9 cellular contexts compared by ENCODE assay signal in the genomic region with DNA sequence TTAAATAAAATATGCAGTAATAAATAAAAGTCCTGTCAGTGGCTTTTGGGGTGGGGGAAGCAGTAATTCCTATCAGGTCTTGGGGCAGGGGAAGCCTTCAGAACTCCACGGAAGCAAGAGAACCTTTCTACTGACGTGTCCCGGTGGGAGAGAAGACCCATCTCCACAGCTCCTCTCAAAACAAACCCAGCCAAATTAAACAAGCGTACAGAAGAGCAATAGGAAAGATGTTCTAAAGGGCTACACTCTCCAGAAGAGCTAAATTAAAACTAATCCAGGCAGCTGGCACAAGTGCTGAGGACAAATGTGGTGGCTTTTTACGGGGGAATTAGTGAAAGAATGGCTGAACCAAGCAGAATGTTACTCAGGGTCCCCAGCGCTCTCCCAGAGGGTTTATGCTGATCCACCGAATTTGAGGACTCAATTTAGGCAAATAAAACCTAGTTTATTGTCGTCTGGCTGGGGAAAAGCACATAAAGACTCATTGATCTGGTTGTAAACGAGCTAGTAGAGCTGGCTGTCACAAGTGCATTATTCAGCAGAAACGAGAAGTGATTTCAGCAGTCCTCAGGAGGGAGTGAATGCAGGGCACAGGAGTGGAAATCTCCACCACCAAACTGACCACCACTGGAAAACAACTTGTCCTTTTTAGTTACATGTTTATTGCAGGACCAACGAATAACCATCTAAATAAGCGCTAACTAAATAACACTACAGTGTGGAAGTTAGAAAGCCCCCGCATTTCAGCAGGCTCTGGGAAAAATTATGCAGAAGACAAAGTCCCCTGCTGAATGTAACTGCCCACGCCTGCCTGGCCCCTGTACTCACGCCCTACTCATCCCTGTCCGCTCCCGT. TPM values are rescaled to one million over a fixed set of nuclear protein-coding genes. Genes with fewer than 3 reads are reported as not detected.
A peak's percentile ranks its signal among the peaks of the same experiment; 100 is the strongest.
DNase-seq lines count a peak whose midpoint lies in the region; FAIRE-seq and TF ChIP-seq lines count a peak whose summit lies in the region.
"Had no signal": no experiment of that assay in that cellular context is flagged by ENCODE, and none has a peak within 500 bp of the region (broad histone marks: within the 10 kb centered on the region; RNA-seq: fewer than 3 reads in every experiment).

No MANE protein-coding gene starts in this region.

- peak overlapping the region; percentile 88 for H2AFZ ChIP-seq in H1 (ENCODE audit: low read length)
- peak overlapping the region; percentile 46 for H2AFZ ChIP-seq in parathyroid adenoma

- H3K23me2 ChIP-seq in H1 (ENCODE audit: low read depth, low read length) = peaks cover 4% of the 10 kb centered on the region; the same call in 1 of the 2 replicates

- DNase-seq in Daoy (ENCODE audit: low read depth) (peak; percentile 30), NCI-H524 (lab: John Stamatoyannopoulos, UW) (peak; percentile 9 to 57), H1 (ENCODE audit: low read depth in 1 of 2, low spot score in 2 of 2) (no peak), UCSD-AML1 (lab: John Stamatoyannopoulos, UW; ENCODE audit: unreplicated experiment) (no peak), kidney tubule cell (ENCODE audit: low spot score) (no peak), glutamatergic neuron (no peak)
- no peak for DNase-seq in stimulated activated CD4-positive, alpha-beta T cell treated with anti-CD3 and anti-CD28 coated beads, Interleukin-15, amount 100 ng/mL, for 24 hours

- H3K9me3 Mint-ChIP-seq in glutamatergic neuron (ENCODE audit: unreplicated experiment) = no peaks in the 10 kb centered on the region

- H3K27ac ChIP-seq in H1 (ENCODE audit: low read depth, low read length) (no peak overlapping the region), parathyroid adenoma (no peak overlapping the region)

- H2BK120ac ChIP-seq in H1 (replicated peaks; ENCODE audit: low read depth, low read length) = no peak overlapping the region

- no peak for TF ChIP-seq EP300 in H1 (IDR thresholded peaks at IDR 0.05; ENCODE audit: borderline replicate concordance in 1 of 2, low read depth in 2 of 2, low read length in 2 of 2)

- no peak overlapping the region for H4K8ac ChIP-seq in H1 (ENCODE audit: extremely low read depth, insufficient read depth, low read length)

- H3K56ac ChIP-seq in H1 (replicated peaks; ENCODE audit: insufficient read length, low read depth, low read length) = no peak overlapping the region

- H3K14ac ChIP-seq in H1 (ENCODE audit: insufficient read length) = no peak overlapping the region

- no peak overlapping the region for H3K27ac Mint-ChIP-seq in glutamatergic neuron (ENCODE audit: unreplicated experiment)

- H3K36me3 ChIP-seq in H1 (ENCODE audit: control insufficient read depth in 2 of 4, insufficient read depth in 4 of 4, low read length in 3 of 4) = no peaks in the 10 kb centered on the region
- H3K36me3 ChIP-seq in parathyroid adenoma (ENCODE audit: control insufficient read depth, insufficient read depth, low read length) = no peaks in the 10 kb centered on the region

- H3K9ac ChIP-seq in H1 (replicated peaks in 1 of 4; ENCODE audit: extremely low read depth in 1 of 4, low read depth in 3 of 4, low read length in 3 of 4) (no peak overlapping the region), parathyroid adenoma (no peak overlapping the region)

- no peak for TF ChIP-seq POLR2A in H1 (IDR thresholded peaks at IDR 0.05; ENCODE audit: control extremely low read depth in 1 of 2, low read depth in 2 of 2, low read length in 2 of 2)

- H3K4me3 ChIP-seq in H1 (ENCODE audit: extremely low read depth in 1 of 4, insufficient read depth in 2 of 4, low read depth in 3 of 4, low read length in 4 of 4) = no peak overlapping the region
- H3K4me3 ChIP-seq in parathyroid adenoma (ENCODE audit: low read depth, low read length) = no peak overlapping the region

- no peak for FAIRE-seq in H1 (lab: Jason Lieb, UNC)
- FAIRE-seq: colon had no signal

- H3K4me1 ChIP-seq in H1 (replicated peaks in 1 of 4; ENCODE audit: control insufficient read depth in 3 of 4, insufficient read depth in 4 of 4, low read length in 3 of 4) = no peaks in the 10 kb centered on the region
- peaks cover 3% of the 10 kb centered on the region for H3K4me1 ChIP-seq in parathyroid adenoma

- H3K18ac ChIP-seq in H1 (ENCODE audit: extremely low read depth, low read length) = no peak overlapping the region

- H3K27me3 Mint-ChIP-seq in glutamatergic neuron (ENCODE audit: unreplicated experiment) = peaks cover 2% of the 10 kb centered on the region

- H3K36me3 Mint-ChIP-seq in glutamatergic neuron (ENCODE audit: unreplicated experiment) = no peaks in the 10 kb centered on the region

- H3K27me3 ChIP-seq in H1 (replicated peaks in 1 of 4; ENCODE audit: control insufficient read depth in 3 of 4, extremely low read depth in 1 of 4, insufficient read depth in 3 of 4, low read length in 3 of 4) = no peaks in the 10 kb centered on the region
- H3K27me3 ChIP-seq in parathyroid adenoma (ENCODE audit: control insufficient read depth, insufficient read depth, low read length) = no peaks in the 10 kb centered on the region

- H3K4ac ChIP-seq in H1 (replicated peaks; ENCODE audit: insufficient read length, low read depth, low read length) = no peak overlapping the region

- no peaks in the 10 kb centered on the region for H3K79me1 ChIP-seq in H1 (ENCODE audit: low read depth, low read length)

- TF ChIP-seq RAD21 in H1 (IDR thresholded peaks at IDR 0.05 in 1 of 2, conservative IDR thresholded peaks at IDR 0.05 in 1 of 2; ENCODE audit: low read depth in 2 of 2, low read length in 2 of 2) = no peak

- no peak overlapping the region for H4K91ac ChIP-seq in H1 (replicated peaks; ENCODE audit: insufficient read length, low read length)

- H3K23ac ChIP-seq in H1 (ENCODE audit: insufficient read length) = no peak overlapping the region

- H3K4me3 Mint-ChIP-seq in glutamatergic neuron (ENCODE audit: unreplicated experiment) = no peak overlapping the region

- 87% methylated on average over 15 of the region's 17 CpGs; no CpG with 5 or more reads in 1 of the 2 experiments for WGBS in H1 (ENCODE audit: extremely low coverage in 1 of 2, insufficient coverage in 1 of 2, insufficient read length in 1 of 2, insufficient replicate concordance in 2 of 2, low coverage in 1 of 2, low lambda C conversion rate in 2 of 2, missing lambda C conversion rate in 1 of 2), 2 experiments

- no peak overlapping the region for H2BK5ac ChIP-seq in H1 (ENCODE audit: low read depth, low read length)

- no peak overlapping the region for H3K4me2 ChIP-seq in H1 (ENCODE audit: insufficient read depth in 1 of 2, low read depth in 2 of 2, low read length in 2 of 2)
- peak overlapping the region; percentile 18 for H3K4me2 ChIP-seq in parathyroid adenoma (ENCODE audit: low read length)

- no peak overlapping the region for H2BK20ac ChIP-seq in H1 (ENCODE audit: low read length)

- H3K9me3 ChIP-seq in H1 (ENCODE audit: insufficient read depth in 2 of 2, low read depth in 1 of 2, low read length in 1 of 2) = no peaks in the 10 kb centered on the region
- no peaks in the 10 kb centered on the region for H3K9me3 ChIP-seq in parathyroid adenoma (ENCODE audit: control insufficient read depth, low read length)

- no peak overlapping the region for H2BK12ac ChIP-seq in H1 (ENCODE audit: low read depth, low read length)

- POLR2A ChIA-PET in H1 (lab: Charles Lee; ENCODE audit: partially characterized antibody) = interaction anchor here (0.5 kb wide), 1 partner anchor 329 kb away, joined by 3 read pairs; no protein-coding TSS in a partner anchor

- H2AK5ac ChIP-seq in H1 (ENCODE audit: low read depth, low read length) = no peak overlapping the region

- TF ChIP-seq CTCF in H1 (IDR thresholded peaks at IDR 0.05; ENCODE audit: control extremely low read depth in 1 of 3, insufficient read depth in 1 of 3, low read depth in 1 of 3, low read length in 3 of 3) (no peak), parathyroid adenoma (IDR thresholded peaks at IDR 0.05) (no peak), glutamatergic neuron (IDR thresholded peaks at IDR 0.05; ENCODE audit: partially characterized antibody, unreplicated experiment) (no peak)

- H2BK15ac ChIP-seq in H1 (ENCODE audit: low read length) = no peak overlapping the region

- no peaks in the 10 kb centered on the region for H3K79me2 ChIP-seq in H1 (ENCODE audit: control insufficient read depth in 1 of 2, insufficient read depth in 2 of 2, low read length in 2 of 2)
- H3K79me2 ChIP-seq in parathyroid adenoma = no peaks in the 10 kb centered on the region

- CTCF ChIA-PET in H1 (lab: Charles Lee; ENCODE audit: partially characterized antibody) = interaction anchor here (0.6 to 1.6 kb wide), 8 partner anchors 8 to 752 kb away, joined by 3 to 10 read pairs (median 4); partner anchors contain the start of gene BFSP2

- H4K5ac ChIP-seq in H1 (ENCODE audit: insufficient read length, low read depth, low read length) = no peak overlapping the region

- no peaks in the 10 kb centered on the region for H4K20me1 ChIP-seq in H1 (replicated peaks in 1 of 2; ENCODE audit: control insufficient read depth in 1 of 2, insufficient read depth in 2 of 2, low read length in 2 of 2)

- peaks cover 4% of the 10 kb centered on the region for H3K4me1 Mint-ChIP-seq in glutamatergic neuron (ENCODE audit: low read depth, unreplicated experiment)

TF ChIP-seq in H1, 55 proteins besides CTCF, POLR2A, EP300 and RAD21 (continues in another document):
- no peak for TF ChIP-seq BCL11A (IDR thresholded peaks at IDR 0.05; ENCODE audit: low read depth in 2 of 2, low read length in 2 of 2)

RNA-seq across cellular contexts. Expression of gene BFSP2, which starts 13.5 kb away (rescaled TPM):
- total RNA-seq in Daoy (2014; rRNA removed; shearing (Covaris generic)) = not detected in 2 replicates
- total RNA-seq in H1 (2021; fragmentation: NEBNext Ultra II Directional; extraction: Animal tissue kit (Norgen Biotek cat#: 25700)) = not detected in 2 replicates
- not detected in 2 replicates for polyA plus RNA-seq in H1 (2011; rRNA removed)
- polyA plus RNA-seq in H1 (2011; cell fraction: cytosol; rRNA removed) = not detected
- not detected for polyA plus RNA-seq in H1 (2011; cell fraction: nucleus; rRNA removed)
- polyA plus RNA-seq in H1 (2012, experiment 1 of 2) = not detected in 4 replicates
- not detected for polyA plus RNA-seq in H1 (2012, experiment 2 of 2)
- polyA plus RNA-seq in H1 (2013, experiment 1 of 2) = not detected
- polyA plus RNA-seq in H1 (2013, experiment 2 of 2) = not detected
- polyA minus RNA-seq in H1 (2011; rRNA and poly(A)+ RNA removed) = not detected in 2 replicates
- not detected for polyA minus RNA-seq in H1 (2011; cell fraction: cytosol; rRNA and poly(A)+ RNA removed)
- not detected for polyA minus RNA-seq in H1 (2011; cell fraction: nucleus; rRNA and poly(A)+ RNA removed)
- total RNA-seq in glutamatergic neuron (ENCODE audit: unreplicated experiment) = not detected

Comparison
In these comparisons a context has a peak if more than half of its experiments do, and no peak if none do; other contexts are left out.
1. DNase-seq: peak in Daoy (single experiment) and NCI-H524 (2 of 2); none in H1 (0 of 2), UCSD-AML1 (single experiment), kidney tubule cell (single experiment), glutamatergic neuron (single experiment) and stimulated activated CD4-positive, alpha-beta T cell treated with anti-CD3 and anti-CD28 coated beads, Interleukin-15, amount 100 ng/mL, for 24 hours (single experiment).